In the genomic region with DNA sequence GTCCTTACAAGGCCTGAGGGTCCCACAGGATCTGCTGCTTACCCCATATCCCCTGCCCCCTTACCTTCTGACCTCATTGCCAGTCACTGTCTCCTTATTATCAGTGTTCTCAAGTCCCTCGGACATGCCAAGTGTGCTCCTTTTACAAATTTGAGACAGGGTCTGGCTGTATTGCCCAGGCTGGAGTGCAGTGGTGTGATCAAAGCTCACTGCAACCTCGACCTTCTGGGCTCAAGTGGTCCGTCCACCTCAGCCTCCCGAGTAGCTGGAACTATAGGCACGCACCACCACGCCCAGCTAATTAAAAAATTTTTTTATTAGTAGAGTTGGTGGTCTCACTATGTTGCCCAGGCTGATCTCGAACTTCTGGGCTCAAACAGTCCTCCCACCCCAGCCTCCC, we compare ENCODE assay signal across 21 cellular contexts.
"Had no signal": no experiment of that assay in that cellular context is flagged by ENCODE, and none has a peak within 500 bp of the region (broad histone marks: within the 10 kb centered on the region; RNA-seq: fewer than 3 reads in every experiment).

No MANE protein-coding gene starts in this region.

- H3K9me3 Mint-ChIP-seq: dendritic cell treated with granulocyte-macrophage colony-stimulating factor and Interleukin-4, amounts not matched to agents 40 ng/mL and 50 ng/mL, for 4 days had no signal

- H3K4me3 Mint-ChIP-seq: dendritic cell treated with granulocyte-macrophage colony-stimulating factor and Interleukin-4, amounts not matched to agents 40 ng/mL and 50 ng/mL, for 4 days had no signal

- H3K27me3 ChIP-seq: colonic mucosa, esophagus squamous epithelium, gastrocnemius medialis, heart right ventricle, left lung had no signal

- H3K27me3 Mint-ChIP-seq: dendritic cell treated with granulocyte-macrophage colony-stimulating factor and Interleukin-4, amounts not matched to agents 40 ng/mL and 50 ng/mL, for 4 days had no signal

- H3K4me3 ChIP-seq: colonic mucosa, esophagus squamous epithelium, gastrocnemius medialis, heart right ventricle, left lung, lower lobe of right lung had no signal

- H3K27ac ChIP-seq: colonic mucosa, epithelial cell of prostate, esophagus squamous epithelium, gastrocnemius medialis, heart right ventricle, left lung, lower lobe of right lung had no signal

- DNase-seq: colonic mucosa; cortex of kidney; effector CD8-positive, alpha-beta T cell; erythroblast; esophagus squamous epithelium; foreskin fibroblast; foreskin melanocyte; gastrocnemius medialis; glutamatergic neuron; head of caudate nucleus; heart right ventricle; hippocampal formation; left cardiac atrium; left lung; left ventricle myocardium superior; lower lobe of right lung; mesenchymal stem cell; midbrain had no signal

- H3K36me3 ChIP-seq: colonic mucosa, gastrocnemius medialis, heart right ventricle, left lung, lower lobe of right lung had no signal

- H3K9me3 ChIP-seq: colonic mucosa, esophagus squamous epithelium, gastrocnemius medialis, heart right ventricle, left lung, lower lobe of right lung had no signal

- ATAC-seq: esophagus mucosa, gastrocnemius medialis, heart right ventricle, left cardiac atrium, left lung, left ventricle myocardium superior, lower lobe of right lung had no signal

- H3K27ac Mint-ChIP-seq: dendritic cell treated with granulocyte-macrophage colony-stimulating factor and Interleukin-4, amounts not matched to agents 40 ng/mL and 50 ng/mL, for 4 days had no signal

- H3K4me1 ChIP-seq: colonic mucosa, esophagus squamous epithelium, left lung, lower lobe of right lung had no signal
